8 cellular contexts compared by ENCODE assay signal in the genomic region with DNA sequence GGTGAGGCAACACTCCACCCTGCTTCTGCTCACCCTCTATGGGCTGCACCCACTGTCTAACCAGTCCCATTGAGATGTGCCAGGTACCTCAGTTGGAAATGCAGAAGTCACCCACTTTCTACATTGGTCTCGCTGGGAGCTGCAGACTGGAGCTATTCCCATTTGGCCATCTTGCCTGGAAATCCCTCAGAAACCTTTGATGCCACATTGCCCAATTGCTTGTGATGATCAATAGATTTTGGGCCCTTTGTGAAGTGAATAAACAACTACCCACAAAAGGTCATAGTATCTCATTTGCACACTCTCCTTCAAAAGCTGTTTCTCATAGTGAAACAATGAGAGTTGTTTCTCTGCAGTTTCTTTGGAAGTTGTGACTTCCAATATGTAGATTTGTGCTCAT.
"Had no signal": no experiment of that assay in that cellular context is flagged by ENCODE, and none has a peak within 500 bp of the region (broad histone marks: within the 10 kb centered on the region; RNA-seq: fewer than 3 reads in every experiment).

No MANE protein-coding gene starts in this region.

- H3K4me3 ChIP-seq: GM23338 had no signal

- FAIRE-seq: H1, H54, HTR-8/SVneo had no signal

- H3K27ac ChIP-seq: KMS-11 had no signal

- H2AFZ ChIP-seq: GM23338 had no signal

- H3K9ac ChIP-seq: KMS-11 had no signal

- H3K4me2 ChIP-seq: GM23338, KMS-11 had no signal

- DNase-seq: H9, HCEC 1CT, KBM-7 had no signal

- ATAC-seq: GM23338 had no signal
